Comparison of ENCODE assay signal across 8 cellular contexts in genomic region chr4:74157743-74158560, GRCh38. TPM values are rescaled to one million over a fixed set of nuclear protein-coding genes. Genes with fewer than 3 reads are reported as not detected.
DNase-seq lines count a peak whose midpoint lies in the region; ATAC-seq, FAIRE-seq and TF ChIP-seq lines count a peak whose summit lies in the region.

Gene MTHFD2L (plus strand): TSS chr4:74158118. CDS start chr4:74158139, 21 bp downstream.

- FAIRE-seq in RCC 7860 (lab: Jason Lieb, UNC), result peak; percentile 79

- peaks cover 4% of the 10 kb centered on the region; the same call in 1 of the 2 replicates for H3F3A ChIP-seq in DOHH2 (ENCODE audit: control insufficient read depth, insufficient read depth)

- H3K36me3 ChIP-seq in DOHH2 (ENCODE audit: control insufficient read depth, low read length) (peaks cover 42% of the 10 kb centered on the region), KMS-11 (ENCODE audit: insufficient read depth) (peaks cover 20% of the 10 kb centered on the region)

- H3K27me3 Mint-ChIP-seq in activated T-helper 1 cell treated with anti-CD3 and anti-CD28 coated beads, Interleukin-12 subunit alpha, Interleukin-12 subunit beta, Interleukin-2, Interleukin-4 antibody, amounts not matched to agents 30 ng/mL and 10 ng/mL and 1 ng/mL, durations not matched to agents 14 hours and 24 hours and 36 hours (ENCODE audit: insufficient read depth), result peaks cover 21% of the 10 kb centered on the region
- no peaks in the 10 kb centered on the region for H3K27me3 Mint-ChIP-seq in naive B cell

- no peaks in the 10 kb centered on the region for H3K9me3 Mint-ChIP-seq in activated T-helper 1 cell treated with anti-CD3 and anti-CD28 coated beads, Interleukin-12 subunit alpha, Interleukin-12 subunit beta, Interleukin-2, Interleukin-4 antibody, amounts not matched to agents 30 ng/mL and 10 ng/mL and 1 ng/mL, durations not matched to agents 14 hours and 24 hours and 36 hours
- H3K9me3 Mint-ChIP-seq in naive B cell, result no peaks in the 10 kb centered on the region
- no peaks in the 10 kb centered on the region for H3K9me3 Mint-ChIP-seq in stimulated activated effector memory CD8-positive, alpha-beta T cell treated with anti-CD3 and anti-CD28 coated beads, Interleukin-12 subunit alpha, Interleukin-12 subunit beta, amount 100 ng/mL, for 72 hours

- peaks cover 30% of the 10 kb centered on the region for H3K4me1 Mint-ChIP-seq in activated T-helper 1 cell treated with anti-CD3 and anti-CD28 coated beads, Interleukin-12 subunit alpha, Interleukin-12 subunit beta, Interleukin-2, Interleukin-4 antibody, amounts not matched to agents 30 ng/mL and 10 ng/mL and 1 ng/mL, durations not matched to agents 14 hours and 24 hours and 36 hours (ENCODE audit: low read depth)
- peaks cover 14 to 19% (median 15%) of the 10 kb centered on the region in 3 donors for H3K4me1 Mint-ChIP-seq in naive B cell
- H3K4me1 Mint-ChIP-seq in stimulated activated effector memory CD8-positive, alpha-beta T cell treated with anti-CD3 and anti-CD28 coated beads, Interleukin-12 subunit alpha, Interleukin-12 subunit beta, amount 100 ng/mL, for 72 hours, result peaks cover 35% of the 10 kb centered on the region

- intact Hi-C loops in activated T-helper 1 cell treated with anti-CD3 and anti-CD28 coated beads, Interleukin-12 subunit alpha, Interleukin-12 subunit beta, Interleukin-2, Interleukin-4 antibody, amounts not matched to agents 30 ng/mL and 10 ng/mL and 1 ng/mL, durations not matched to agents 14 hours and 24 hours and 36 hours (cut with micrococcal nuclease), result loop anchor here (2.0 to 10.0 kb wide), 5 partner anchors 287 to 1567 kb away; partner anchors contain the start of genes ANKRD17, AREG, COX18 and RCHY1

- H4K20me1 ChIP-seq in DOHH2 (ENCODE audit: control insufficient read depth, insufficient read depth, low read depth, low read length) (no peaks in the 10 kb centered on the region), KMS-11 (ENCODE audit: insufficient read depth) (no peaks in the 10 kb centered on the region)

- H3K4me3 ChIP-seq in DOHH2 (ENCODE audit: low read length), result peak within 1 kb of the TSS; percentile 77
- H3K4me3 ChIP-seq in KMS-11 (IDR thresholded peaks at IDR 0.05; ENCODE audit: insufficient read depth, low read depth, low read length), result peak within 1 kb of the TSS; percentile 61

- peaks cover 15% of the 10 kb centered on the region for H3K4me1 ChIP-seq in DOHH2 (ENCODE audit: control insufficient read depth, low read length)
- H3K4me1 ChIP-seq in KMS-11 (ENCODE audit: low read depth, poor library complexity, severe bottlenecking), result peaks cover 35% of the 10 kb centered on the region

- DNase-seq in RCC 7860 (ENCODE audit: low spot score) (peak; percentile 93), fibroblast of gingiva (ENCODE audit: low read depth) (peak; percentile 97), naive B cell (peak; percentile 80)
- peak; percentile 80 for DNase-seq in activated T-helper 1 cell treated with anti-CD3 and anti-CD28 coated beads, Interleukin-12 subunit alpha, Interleukin-12 subunit beta, Interleukin-2, Interleukin-4 antibody, amounts not matched to agents 30 ng/mL and 10 ng/mL and 1 ng/mL, durations not matched to agents 14 hours and 24 hours and 36 hours (ENCODE audit: low spot score)
- DNase-seq in stimulated activated effector memory CD8-positive, alpha-beta T cell treated with anti-CD3 and anti-CD28 coated beads, Interleukin-12 subunit alpha, Interleukin-12 subunit beta, amount 100 ng/mL, for 72 hours (ENCODE audit: low spot score in 2 of 2), result peak; percentile 73 to 91

- no peaks in the 10 kb centered on the region for H3K9me2 ChIP-seq in DOHH2 (replicated peaks; ENCODE audit: control insufficient read depth, low read length)

- peak; percentile 98 for ATAC-seq in GM21786 (IDR thresholded peaks at IDR 0.05; ENCODE audit: unreplicated experiment)
- peak; percentile 93 to 94 for ATAC-seq in naive B cell (ENCODE audit: low read depth in 2 of 2)
- peak; percentile 99 for ATAC-seq in stimulated activated effector memory CD8-positive, alpha-beta T cell treated with anti-CD3 and anti-CD28 coated beads, Interleukin-12 subunit alpha, Interleukin-12 subunit beta, amount 100 ng/mL, for 72 hours

- H3K79me2 ChIP-seq in DOHH2 (ENCODE audit: control insufficient read depth, low read length) (peaks cover 55% of the 10 kb centered on the region), KMS-11 (ENCODE audit: insufficient read depth, low read depth) (peaks cover 46% of the 10 kb centered on the region)

- peak within 1 kb of the TSS; percentile 16; the same call in 1 of the 2 replicates for H3K27ac ChIP-seq in DOHH2 (ENCODE audit: low read depth, low read length)
- peak within 1 kb of the TSS; percentile 75 for H3K27ac ChIP-seq in KMS-11

- H3K9ac ChIP-seq in KMS-11, result peak within 1 kb of the TSS; percentile 90

- peaks cover 18% of the 10 kb centered on the region for H3K36me3 Mint-ChIP-seq in activated T-helper 1 cell treated with anti-CD3 and anti-CD28 coated beads, Interleukin-12 subunit alpha, Interleukin-12 subunit beta, Interleukin-2, Interleukin-4 antibody, amounts not matched to agents 30 ng/mL and 10 ng/mL and 1 ng/mL, durations not matched to agents 14 hours and 24 hours and 36 hours (ENCODE audit: low read depth)
- H3K36me3 Mint-ChIP-seq in naive B cell, result peaks cover 8 to 10% of the 10 kb centered on the region in 2 donors
- H3K36me3 Mint-ChIP-seq in stimulated activated effector memory CD8-positive, alpha-beta T cell treated with anti-CD3 and anti-CD28 coated beads, Interleukin-12 subunit alpha, Interleukin-12 subunit beta, amount 100 ng/mL, for 72 hours, result peaks cover 35% of the 10 kb centered on the region

- peak within 1 kb of the TSS; percentile 87 for H3K27ac Mint-ChIP-seq in activated T-helper 1 cell treated with anti-CD3 and anti-CD28 coated beads, Interleukin-12 subunit alpha, Interleukin-12 subunit beta, Interleukin-2, Interleukin-4 antibody, amounts not matched to agents 30 ng/mL and 10 ng/mL and 1 ng/mL, durations not matched to agents 14 hours and 24 hours and 36 hours
- H3K27ac Mint-ChIP-seq in naive B cell, result peak within 1 kb of the TSS; percentile 64 to 97 (median 87)
- H3K27ac Mint-ChIP-seq in stimulated activated effector memory CD8-positive, alpha-beta T cell treated with anti-CD3 and anti-CD28 coated beads, Interleukin-12 subunit alpha, Interleukin-12 subunit beta, amount 100 ng/mL, for 72 hours, result peak within 1 kb of the TSS; percentile 92

- H3K27me3 ChIP-seq in DOHH2 (ENCODE audit: control insufficient read depth, low read length) (peaks cover 4% of the 10 kb centered on the region; the same call in 1 of the 2 replicates), KMS-11 (ENCODE audit: insufficient read depth, low read depth) (no peaks in the 10 kb centered on the region)

- H3K4me3 Mint-ChIP-seq in activated T-helper 1 cell treated with anti-CD3 and anti-CD28 coated beads, Interleukin-12 subunit alpha, Interleukin-12 subunit beta, Interleukin-2, Interleukin-4 antibody, amounts not matched to agents 30 ng/mL and 10 ng/mL and 1 ng/mL, durations not matched to agents 14 hours and 24 hours and 36 hours, result peak within 1 kb of the TSS; percentile 93
- H3K4me3 Mint-ChIP-seq in naive B cell, result peak within 1 kb of the TSS; percentile 83 to 97 (median 92)
- peak within 1 kb of the TSS; percentile 79 for H3K4me3 Mint-ChIP-seq in stimulated activated effector memory CD8-positive, alpha-beta T cell treated with anti-CD3 and anti-CD28 coated beads, Interleukin-12 subunit alpha, Interleukin-12 subunit beta, amount 100 ng/mL, for 72 hours

- H3K4me2 ChIP-seq in DOHH2 (ENCODE audit: low read length) (peak within 1 kb of the TSS; percentile 83), KMS-11 (peak within 1 kb of the TSS; percentile 77)

- H2AFZ ChIP-seq in KMS-11 (ENCODE audit: low read depth), result peak within 1 kb of the TSS; percentile 72

- TF ChIP-seq CTCF in DOHH2 (IDR thresholded peaks at IDR 0.05; ENCODE audit: low read depth, low read length, poor library complexity, severe bottlenecking) (no peak), KMS-11 (conservative IDR thresholded peaks at IDR 0.05; ENCODE audit: low read depth, low read length) (no peak)

- H3K9me3 ChIP-seq in DOHH2 (ENCODE audit: control insufficient read depth, insufficient read depth, low read length), result no peaks in the 10 kb centered on the region

RNA-seq across cellular contexts. Expression of gene MTHFD2L, which starts in this region (rescaled TPM):
- 8.9 and 9.9 TPM in 2 replicates for total RNA-seq in activated T-helper 1 cell treated with anti-CD3 and anti-CD28 coated beads, Interleukin-12 subunit alpha, Interleukin-12 subunit beta, Interleukin-2, Interleukin-4 antibody, amounts not matched to agents 30 ng/mL and 10 ng/mL and 1 ng/mL, durations not matched to agents 14 hours and 24 hours and 36 hours
- 10 to 100 TPM in 2 of 6 donors, 1 to 10 TPM in 4; 6.6 to 19.6 (median 8.1) TPM for polyA plus RNA-seq in naive B cell (ENCODE audit: low read depth in 6 of 6)

Comparison
In these comparisons a context has a peak if more than half of its experiments do, and no peak if none do; other contexts are left out.
1. Peak in every context shown above with its lines: DNase-seq, ATAC-seq, H3K4me3 ChIP-seq and H3K27ac ChIP-seq.